In genomic region chr3:150376001-150376848, GRCh38 we compare ENCODE assay signal across 1 cellular context.
TF ChIP-seq lines count a peak whose summit lies in the region.

No MANE protein-coding gene starts in this region.

TF ChIP-seq in GM23338, 12 proteins besides CTCF, POLR2A, EP300 and RAD21 (continued from another document):
- TF ChIP-seq REST (IDR thresholded peaks at IDR 0.05; ENCODE audit: unreplicated experiment) (no peak), STAT1 (IDR thresholded peaks at IDR 0.05; ENCODE audit: unreplicated experiment) (no peak), CREB1 (CRISPR knock-in tag; IDR thresholded peaks at IDR 0.05; ENCODE audit: low read depth) (no peak), ETS1 (IDR thresholded peaks at IDR 0.05) (no peak), JUNB (IDR thresholded peaks at IDR 0.05; ENCODE audit: unreplicated experiment) (no peak), ZNF462 (CRISPR knock-in tag; IDR thresholded peaks at IDR 0.05) (no peak), ZNF114 (CRISPR knock-in tag; IDR thresholded peaks at IDR 0.05) (no peak), EZH2 (IDR thresholded peaks at IDR 0.05; ENCODE audit: low read depth, unreplicated experiment) (no peak), EZH2phosphoT487 (IDR thresholded peaks at IDR 0.05; ENCODE audit: unreplicated experiment) (no peak), ZNF331 (CRISPR knock-in tag; IDR thresholded peaks at IDR 0.05; ENCODE audit: low read depth) (no peak)
TF ChIP-seq in GM23338: peak in this region for 0.
